15 cellular contexts compared by ENCODE assay signal in genomic region chr6:1760876-1761275, GRCh38.
DNase-seq lines count a peak whose midpoint lies in the region; ATAC-seq and TF ChIP-seq lines count a peak whose summit lies in the region.
"Had no signal": no experiment of that assay in that cellular context is flagged by ENCODE, and none has a peak within 500 bp of the region (broad histone marks: within the 10 kb centered on the region; RNA-seq: fewer than 3 reads in every experiment).

No MANE protein-coding gene starts in this region.

- in situ Hi-C loops in transverse colon (cut with MboI; ENCODE audit: low pct_ligation_motif_present in 1 of 4, low pct_unique_long_range_greater_than_20kb in 1 of 4, low sequenced_read_pairs in 3 of 4), result no loop called here

- H3K36me3 ChIP-seq in GM23338 (ENCODE audit: insufficient read depth) (no peaks in the 10 kb centered on the region), transverse colon (no peaks in the 10 kb centered on the region)
- H3K36me3 ChIP-seq: BLaER1 had no signal

- WGBS in transverse colon (ENCODE audit: low coverage in 1 of 2), 2 donors, result 73 to 77% methylated on average over 2 of the region's 2 CpGs

- TF ChIP-seq CTCF in GM23338 (conservative IDR thresholded peaks at IDR 0.05; ENCODE audit: low read depth in 2 of 2), result no peak
- TF ChIP-seq CTCF in nephron (IDR thresholded peaks at IDR 0.05; ENCODE audit: unreplicated experiment in 3 of 3), result no peak
- TF ChIP-seq CTCF in type B pancreatic cell (conservative IDR thresholded peaks at IDR 0.05), result no peak
- TF ChIP-seq CTCF in transverse colon (IDR thresholded peaks at IDR 0.05), result no peak

- TF ChIP-seq EP300 in transverse colon (IDR thresholded peaks at IDR 0.05; ENCODE audit: low read depth), result no peak

- no peak for DNase-seq in activated T-cell treated with anti-CD3 and anti-CD28 coated beads, Interleukin-2, amount 50 U/mL, for 72 hours
- no peak for DNase-seq in activated T-cell treated with anti-CD3 and anti-CD28 coated beads for 4 hours
- no peak for DNase-seq in GM23338 (ENCODE audit: low spot score)
- no peak for DNase-seq in type B pancreatic cell (ENCODE audit: extremely low spot score, unreplicated experiment)
- DNase-seq in transverse colon, result no peak
- no peak for DNase-seq in left colon
- DNase-seq in nucleus accumbens (lab: John Stamatoyannopoulos, UW), result no peak
- DNase-seq: AML-193; CD8-positive, alpha-beta memory T cell; DMS 273 treated with DMSO at 0.1 percent for 48 hours; HCEC 1CT; HFFc6 had no signal

- no peaks in the 10 kb centered on the region for H3K36me3 Mint-ChIP-seq in activated T-cell treated with anti-CD3 and anti-CD28 coated beads, Interleukin-2, amount 50 U/mL, for 72 hours (ENCODE audit: insufficient read depth in 2 of 2)
- H3K36me3 Mint-ChIP-seq in GM23338 (ENCODE audit: low read depth) (no peaks in the 10 kb centered on the region), nephron (ENCODE audit: low read depth) (no peaks in the 10 kb centered on the region), type B pancreatic cell (peaks cover 3% of the 10 kb centered on the region)

- no peaks in the 10 kb centered on the region for H3K4me1 Mint-ChIP-seq in activated T-cell treated with anti-CD3 and anti-CD28 coated beads, Interleukin-2, amount 50 U/mL, for 72 hours (ENCODE audit: low read depth)
- H3K4me1 Mint-ChIP-seq in GM23338, result peaks cover 7% of the 10 kb centered on the region; the same call in 2 of the 3 replicates
- H3K4me1 Mint-ChIP-seq in nephron, result peaks cover 48% of the 10 kb centered on the region
- peaks cover 63% of the 10 kb centered on the region for H3K4me1 Mint-ChIP-seq in type B pancreatic cell (ENCODE audit: unreplicated experiment)
- H3K4me1 Mint-ChIP-seq: CD8-positive, alpha-beta memory T cell had no signal

- no peaks in the 10 kb centered on the region for H4K20me1 ChIP-seq in GM23338 (replicated peaks; ENCODE audit: insufficient read depth)
- H4K20me1 ChIP-seq: BLaER1 had no signal

- H3K4me3 Mint-ChIP-seq in activated T-cell treated with anti-CD3 and anti-CD28 coated beads, Interleukin-2, amount 50 U/mL, for 72 hours, result no peak overlapping the region
- no peak overlapping the region for H3K4me3 Mint-ChIP-seq in GM23338
- H3K4me3 Mint-ChIP-seq in nephron, result peak overlapping the region in 1 of 3 experiments; percentile 11
- H3K4me3 Mint-ChIP-seq in type B pancreatic cell, result peak overlapping the region; percentile 26
- H3K4me3 Mint-ChIP-seq: CD8-positive, alpha-beta memory T cell; HFFc6 had no signal

- H3K4me1 ChIP-seq in GM23338 (ENCODE audit: insufficient read depth), result no peaks in the 10 kb centered on the region
- H3K4me1 ChIP-seq in transverse colon, result peaks cover 0 to 17% (median 4%) of the 10 kb centered on the region in 4 donors
- H3K4me1 ChIP-seq: BLaER1 had no signal

- no peaks in the 10 kb centered on the region for H3K79me2 ChIP-seq in GM23338 (replicated peaks; ENCODE audit: insufficient read depth)

- H2AFZ ChIP-seq in GM23338, result no peak overlapping the region

- H3K27ac ChIP-seq in GM23338 (ENCODE audit: low read depth) (no peak overlapping the region), transverse colon (peak overlapping the region in 1 of 4 donors; percentile 34)
- H3K27ac ChIP-seq: 22Rv1, BLaER1 had no signal

- H3K27me3 ChIP-seq in GM23338 (ENCODE audit: insufficient read depth) (no peaks in the 10 kb centered on the region), transverse colon (no peaks in the 10 kb centered on the region)
- H3K27me3 ChIP-seq: BLaER1 had no signal

- H3K4me3 ChIP-seq in GM23338 (no peak overlapping the region), transverse colon (no peak overlapping the region)
- H3K4me3 ChIP-seq: BLaER1 had no signal

- peak overlapping the region; percentile 60 for H3K27ac Mint-ChIP-seq in activated T-cell treated with anti-CD3 and anti-CD28 coated beads, Interleukin-2, amount 50 U/mL, for 72 hours
- H3K27ac Mint-ChIP-seq in GM23338 (peak overlapping the region; percentile 24; the same call in 1 of the 2 replicates), nephron (peak overlapping the region; percentile 39 to 93 (median 93)), type B pancreatic cell (peak overlapping the region; percentile 20)
- H3K27ac Mint-ChIP-seq: CD8-positive, alpha-beta memory T cell; HFFc6 had no signal

- no peaks in the 10 kb centered on the region for H3K27me3 Mint-ChIP-seq in activated T-cell treated with anti-CD3 and anti-CD28 coated beads, Interleukin-2, amount 50 U/mL, for 72 hours (ENCODE audit: low read depth)
- H3K27me3 Mint-ChIP-seq in GM23338 (ENCODE audit: insufficient read depth, low read depth, poor library complexity) (no peaks in the 10 kb centered on the region), nephron (ENCODE audit: low read depth) (peaks cover 19% of the 10 kb centered on the region), type B pancreatic cell (no peaks in the 10 kb centered on the region)
- H3K27me3 Mint-ChIP-seq: CD8-positive, alpha-beta memory T cell had no signal

- no peak for ATAC-seq in activated T-cell treated with anti-CD3 and anti-CD28 coated beads, Interleukin-2, amount 50 U/mL, for 72 hours (replicated peaks in 1 of 2)
- ATAC-seq in GM23338 (no peak), left colon (no peak)

- H3K9me3 Mint-ChIP-seq in activated T-cell treated with anti-CD3 and anti-CD28 coated beads, Interleukin-2, amount 50 U/mL, for 72 hours, result no peaks in the 10 kb centered on the region
- H3K9me3 Mint-ChIP-seq in GM23338 (no peaks in the 10 kb centered on the region), nephron (no peaks in the 10 kb centered on the region), type B pancreatic cell (peaks cover 7% of the 10 kb centered on the region)
- H3K9me3 Mint-ChIP-seq: CD8-positive, alpha-beta memory T cell; HFFc6 had no signal

- H3K9me2 ChIP-seq in GM23338 (ENCODE audit: insufficient read depth), result peaks cover 3% of the 10 kb centered on the region; the same call in 1 of the 2 replicates

- no peak overlapping the region for H3K4me2 ChIP-seq in GM23338
- H3K4me2 ChIP-seq: BLaER1 had no signal

- H3F3A ChIP-seq in GM23338 (replicated peaks; ENCODE audit: low read depth), result no peaks in the 10 kb centered on the region

- intact Hi-C loops in transverse colon (cut with DNase I; ENCODE audit: low total_unique reads), result no loop called here
- intact Hi-C loops in left colon (cut with DNase I, micrococcal nuclease), result no loop called here

- no peaks in the 10 kb centered on the region for H3K9me3 ChIP-seq in transverse colon
- H3K9me3 ChIP-seq: BLaER1 had no signal

- no peak for TF ChIP-seq POLR2A in transverse colon (IDR thresholded peaks at IDR 0.05)

TF ChIP-seq in GM23338, 12 proteins besides CTCF, POLR2A, EP300 and RAD21 (continues in another document):
- TF ChIP-seq, protein P1, sequence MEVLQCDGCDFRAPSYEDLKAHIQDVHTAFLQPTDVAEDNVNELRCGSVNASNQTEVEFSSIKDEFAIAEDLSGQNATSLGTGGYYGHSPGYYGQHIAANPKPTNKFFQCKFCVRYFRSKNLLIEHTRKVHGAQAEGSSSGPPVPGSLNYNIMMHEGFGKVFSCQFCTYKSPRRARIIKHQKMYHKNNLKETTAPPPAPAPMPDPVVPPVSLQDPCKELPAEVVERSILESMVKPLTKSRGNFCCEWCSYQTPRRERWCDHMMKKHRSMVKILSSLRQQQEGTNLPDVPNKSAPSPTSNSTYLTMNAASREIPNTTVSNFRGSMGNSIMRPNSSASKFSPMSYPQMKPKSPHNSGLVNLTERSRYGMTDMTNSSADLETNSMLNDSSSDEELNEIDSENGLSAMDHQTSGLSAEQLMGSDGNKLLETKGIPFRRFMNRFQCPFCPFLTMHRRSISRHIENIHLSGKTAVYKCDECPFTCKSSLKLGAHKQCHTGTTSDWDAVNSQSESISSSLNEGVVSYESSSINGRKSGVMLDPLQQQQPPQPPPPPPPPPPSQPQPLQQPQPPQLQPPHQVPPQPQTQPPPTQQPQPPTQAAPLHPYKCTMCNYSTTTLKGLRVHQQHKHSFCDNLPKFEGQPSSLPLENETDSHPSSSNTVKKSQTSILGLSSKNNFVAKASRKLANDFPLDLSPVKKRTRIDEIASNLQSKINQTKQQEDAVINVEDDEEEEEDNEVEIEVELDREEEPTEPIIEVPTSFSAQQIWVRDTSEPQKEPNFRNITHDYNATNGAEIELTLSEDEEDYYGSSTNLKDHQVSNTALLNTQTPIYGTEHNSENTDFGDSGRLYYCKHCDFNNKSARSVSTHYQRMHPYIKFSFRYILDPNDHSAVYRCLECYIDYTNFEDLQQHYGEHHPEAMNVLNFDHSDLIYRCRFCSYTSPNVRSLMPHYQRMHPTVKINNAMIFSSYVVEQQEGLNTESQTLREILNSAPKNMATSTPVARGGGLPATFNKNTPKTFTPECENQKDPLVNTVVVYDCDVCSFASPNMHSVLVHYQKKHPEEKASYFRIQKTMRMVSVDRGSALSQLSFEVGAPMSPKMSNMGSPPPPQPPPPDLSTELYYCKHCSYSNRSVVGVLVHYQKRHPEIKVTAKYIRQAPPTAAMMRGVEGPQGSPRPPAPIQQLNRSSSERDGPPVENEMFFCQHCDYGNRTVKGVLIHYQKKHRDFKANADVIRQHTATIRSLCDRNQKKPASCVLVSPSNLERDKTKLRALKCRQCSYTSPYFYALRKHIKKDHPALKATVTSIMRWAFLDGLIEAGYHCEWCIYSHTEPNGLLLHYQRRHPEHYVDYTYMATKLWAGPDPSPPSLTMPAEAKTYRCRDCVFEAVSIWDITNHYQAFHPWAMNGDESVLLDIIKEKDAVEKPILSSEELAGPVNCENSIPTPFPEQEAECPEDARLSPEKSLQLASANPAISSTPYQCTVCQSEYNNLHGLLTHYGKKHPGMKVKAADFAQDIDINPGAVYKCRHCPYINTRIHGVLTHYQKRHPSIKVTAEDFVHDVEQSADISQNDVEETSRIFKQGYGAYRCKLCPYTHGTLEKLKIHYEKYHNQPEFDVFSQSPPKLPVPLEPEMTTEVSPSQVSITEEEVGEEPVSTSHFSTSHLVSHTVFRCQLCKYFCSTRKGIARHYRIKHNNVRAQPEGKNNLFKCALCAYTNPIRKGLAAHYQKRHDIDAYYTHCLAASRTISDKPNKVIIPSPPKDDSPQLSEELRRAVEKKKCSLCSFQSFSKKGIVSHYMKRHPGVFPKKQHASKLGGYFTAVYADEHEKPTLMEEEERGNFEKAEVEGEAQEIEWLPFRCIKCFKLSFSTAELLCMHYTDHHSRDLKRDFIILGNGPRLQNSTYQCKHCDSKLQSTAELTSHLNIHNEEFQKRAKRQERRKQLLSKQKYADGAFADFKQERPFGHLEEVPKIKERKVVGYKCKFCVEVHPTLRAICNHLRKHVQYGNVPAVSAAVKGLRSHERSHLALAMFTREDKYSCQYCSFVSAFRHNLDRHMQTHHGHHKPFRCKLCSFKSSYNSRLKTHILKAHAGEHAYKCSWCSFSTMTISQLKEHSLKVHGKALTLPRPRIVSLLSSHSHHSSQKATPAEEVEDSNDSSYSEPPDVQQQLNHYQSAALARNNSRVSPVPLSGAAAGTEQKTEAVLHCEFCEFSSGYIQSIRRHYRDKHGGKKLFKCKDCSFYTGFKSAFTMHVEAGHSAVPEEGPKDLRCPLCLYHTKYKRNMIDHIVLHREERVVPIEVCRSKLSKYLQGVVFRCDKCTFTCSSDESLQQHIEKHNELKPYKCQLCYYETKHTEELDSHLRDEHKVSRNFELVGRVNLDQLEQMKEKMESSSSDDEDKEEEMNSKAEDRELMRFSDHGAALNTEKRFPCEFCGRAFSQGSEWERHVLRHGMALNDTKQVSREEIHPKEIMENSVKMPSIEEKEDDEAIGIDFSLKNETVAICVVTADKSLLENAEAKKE (CRISPR knock-in tag; IDR thresholded peaks at IDR 0.05), result no peak

Comparison
In these comparisons a context has a peak if more than half of its experiments do, and no peak if none do; other contexts are left out.
1. H3K27ac Mint-ChIP-seq: peak in every context shown above with its lines; median percentile 93 in nephron; 60 in activated T-cell treated with anti-CD3 and anti-CD28 coated beads, Interleukin-2, amount 50 U/mL, for 72 hours; 24 in GM23338; 20 in type B pancreatic cell.